In the genomic region with DNA sequence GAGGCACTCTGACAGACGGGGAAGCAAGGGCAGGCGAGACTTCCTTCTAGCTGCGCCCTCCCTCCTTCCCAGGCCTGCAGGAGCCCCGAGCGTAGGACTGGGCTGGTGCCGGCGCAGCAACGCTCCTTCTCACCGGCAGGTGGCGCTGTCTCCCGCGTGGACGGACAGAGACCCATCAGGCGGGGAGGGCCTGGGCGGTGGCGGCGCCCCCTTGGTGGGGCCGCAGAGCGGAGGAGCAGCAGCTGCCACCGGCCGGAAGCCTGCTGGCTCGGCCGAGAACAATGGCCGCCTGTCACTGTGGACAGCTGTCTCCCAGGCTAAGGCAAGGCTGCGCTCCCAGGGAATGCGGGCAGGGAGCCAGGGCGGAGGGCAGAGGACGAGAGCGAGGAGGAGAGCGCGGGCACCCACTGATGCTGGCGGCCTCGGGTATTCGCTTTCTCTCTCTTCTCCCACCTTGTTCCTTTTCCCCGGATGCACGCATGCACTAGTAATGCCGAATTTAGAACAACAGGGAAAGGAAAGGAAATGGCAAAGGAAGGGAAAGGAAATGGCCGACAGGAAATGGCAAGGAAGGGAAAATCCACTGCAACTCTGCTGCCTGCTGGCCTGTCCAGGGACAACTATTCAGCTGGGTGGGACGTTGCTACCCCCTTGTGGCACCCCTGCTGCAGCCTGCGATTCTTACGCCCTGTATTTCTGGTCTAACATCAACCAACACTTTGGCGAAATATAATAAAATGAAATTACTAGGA, we compare ENCODE assay signal across 8 cellular contexts. TPM values are rescaled to one million over a fixed set of nuclear protein-coding genes. Genes with fewer than 3 reads are reported as not detected.
A peak's percentile ranks its signal among the peaks of the same experiment; 100 is the strongest.
DNase-seq lines count a peak whose midpoint lies in the region; ATAC-seq and TF ChIP-seq lines count a peak whose summit lies in the region.

No MANE protein-coding gene starts in this region.

- DNase-seq in DMS153 treated with DMSO at 0.1 percent for 48 hours (lab: John Stamatoyannopoulos, UW; ENCODE audit: unreplicated experiment) (peak; percentile 85), GM23248 (peak; percentile 91), RWPE1 (ENCODE audit: low spot score) (peak; percentile 73), fibroblast of the aortic adventitia (ENCODE audit: low read depth) (peak; percentile 85), nephron progenitor cell (peak; percentile 98)
- peak; percentile 83 for DNase-seq in activated effector memory CD4-positive, alpha-beta T cell treated with Interleukin-2 at 50 U/mL for 16 hours
- peak; percentile 96 for DNase-seq in stimulated activated naive CD8-positive, alpha-beta T cell treated with anti-CD3 and anti-CD28 coated beads, Interleukin-15, Interleukin-2, amounts not matched to agents 100 U/mL and 50 U/mL, for 24 hours

- peaks cover 4% of the 10 kb centered on the region; the same call in 1 of the 2 replicates for H3K36me3 ChIP-seq in GM23248 (ENCODE audit: low read depth)

- peak overlapping the region; percentile 98 for H3K27ac Mint-ChIP-seq in nephron progenitor cell

- peak overlapping the region; percentile 98 for H2AFZ ChIP-seq in GM23248

- H3K9me3 Mint-ChIP-seq in nephron progenitor cell, result no peaks in the 10 kb centered on the region

- H3K9me3 ChIP-seq in GM23248 (ENCODE audit: low read depth), result no peaks in the 10 kb centered on the region

- peaks cover 53% of the 10 kb centered on the region for H3K79me2 ChIP-seq in GM23248 (ENCODE audit: insufficient read depth)

- H3K9me2 ChIP-seq in GM23248 (ENCODE audit: insufficient read depth), result no peaks in the 10 kb centered on the region

- H3K27ac ChIP-seq in GM23248 (peak overlapping the region; percentile 98), RWPE1 (peak overlapping the region; percentile 97)

- peaks cover 43% of the 10 kb centered on the region for H3K4me1 Mint-ChIP-seq in nephron progenitor cell

- peak overlapping the region; percentile 96 for H3K9ac ChIP-seq in GM23248

- H3K36me3 Mint-ChIP-seq in nephron progenitor cell (ENCODE audit: low read depth), result peaks cover 26% of the 10 kb centered on the region

- TF ChIP-seq CTCF in LNCAP (IDR thresholded peaks at IDR 0.05) (peak; percentile 98), RWPE1 (conservative IDR thresholded peaks at IDR 0.05; ENCODE audit: low read depth) (peak; percentile 96), fibroblast of the aortic adventitia (IDR thresholded peaks at IDR 0.05; ENCODE audit: insufficient read depth, low read length) (peak; percentile 97), nephron progenitor cell (IDR thresholded peaks at IDR 0.05) (peak; percentile 98)

- H3F3A ChIP-seq in GM23248 (ENCODE audit: insufficient read depth), result peaks cover 50% of the 10 kb centered on the region

- POLR2A ChIA-PET in RWPE1 (lab: Yijun Ruan, JAX; ENCODE audit: low non-redundant PET), result no interaction called here

- CTCF ChIA-PET in RWPE1 (lab: Yijun Ruan, JAX), result interaction anchor here (1.1 to 3.4 kb wide), 5 partner anchors 12 to 32 kb away, joined by 3 to 27 read pairs (median 5); a partner anchor contains a TSS

- no peaks in the 10 kb centered on the region for H3K27me3 ChIP-seq in GM23248 (replicated peaks; ENCODE audit: insufficient read depth)

- peak overlapping the region; percentile 80 for H3K4me3 ChIP-seq in GM23248
- peak overlapping the region; percentile 57 for H3K4me3 ChIP-seq in fibroblast of the aortic adventitia (ENCODE audit: low read depth, low read length)

- 2% methylated on average over 41 to 42 of the region's 42 CpGs for WGBS in GM23248 (ENCODE audit: low coverage in 1 of 2, low lambda C conversion rate in 2 of 2, missing lambda C conversion rate in 2 of 2), 2 experiments

- no peaks in the 10 kb centered on the region for H3K27me3 Mint-ChIP-seq in nephron progenitor cell (ENCODE audit: low read depth, poor library complexity)

- peak; percentile 96 for ATAC-seq in stimulated activated naive CD8-positive, alpha-beta T cell treated with anti-CD3 and anti-CD28 coated beads, Interleukin-15, Interleukin-2, amounts not matched to agents 100 U/mL and 50 U/mL, for 24 hours

- peak overlapping the region; percentile 88 for H3K4me3 Mint-ChIP-seq in nephron progenitor cell

- no peaks in the 10 kb centered on the region for H4K20me1 ChIP-seq in GM23248 (ENCODE audit: insufficient read depth)

- in situ Hi-C loops in GM23248 (cut with MboI), result no loop called here

- peaks cover 46% of the 10 kb centered on the region for H3K4me1 ChIP-seq in GM23248 (ENCODE audit: insufficient read depth)

- H3K4me2 ChIP-seq in GM23248 (ENCODE audit: unreplicated experiment), result peak overlapping the region; percentile 96

RNA-seq across cellular contexts. Expression of a gene that starts 14.4 kb away (rescaled TPM):
- 37.8 and 41.6 TPM in 2 replicates for total RNA-seq in GM23248 (2014; rRNA removed; shearing (Covaris generic))
- 15.1 and 17.6 TPM in 2 replicates for polyA plus RNA-seq in GM23248 (2016; fragmentation: Nextera tagmentation; extraction: Ambion mirVana)
- total RNA-seq in fibroblast of the aortic adventitia (ENCODE audit: low replicate concordance), result 27.1 and 30.6 TPM in 2 replicates

RNA-seq across cellular contexts. Expression of a gene that starts 44.3 kb away (rescaled TPM):
- 9.2 and 16.0 TPM in 2 replicates for total RNA-seq in GM23248 (2014; rRNA removed; shearing (Covaris generic))
- 11.6 and 12.9 TPM in 2 replicates for polyA plus RNA-seq in GM23248 (2016; fragmentation: Nextera tagmentation; extraction: Ambion mirVana)
- 20.9 and 31.2 TPM in 2 replicates for total RNA-seq in fibroblast of the aortic adventitia (ENCODE audit: low replicate concordance)

Comparison
In these comparisons a context has a peak if more than half of its experiments do, and no peak if none do; other contexts are left out.
1. Peak in every context shown above with its lines: DNase-seq, ATAC-seq, H3K4me3 ChIP-seq and H3K27ac ChIP-seq.